In genomic region chr17:2030779-2031163, GRCh38 we compare ENCODE assay signal across 8 cellular contexts. TPM values are rescaled to one million over a fixed set of nuclear protein-coding genes. Genes with fewer than 3 reads are reported as not detected.
A peak's percentile ranks its signal among the peaks of the same experiment; 100 is the strongest.
DNase-seq lines count a peak whose midpoint lies in the region; ATAC-seq, FAIRE-seq and TF ChIP-seq lines count a peak whose summit lies in the region.

No MANE protein-coding gene starts in this region.

- in situ Hi-C loops in gastrocnemius medialis (cut with MboI; ENCODE audit: low sequenced_read_pairs in 4 of 4): loop anchor here (25.0 kb wide), 2 partner anchors 343 to 368 kb away; partner anchors contain the start of gene PRPF8 (in 1 of the 4)

- H3K4me1 ChIP-seq in cardiac muscle cell (ENCODE audit: low read depth): peaks cover 5% of the 10 kb centered on the region
- peaks cover 20 to 29% of the 10 kb centered on the region in 2 donors for H3K4me1 ChIP-seq in gastrocnemius medialis

- DNase-seq in cardiac muscle cell (ENCODE audit: low read depth in 1 of 2, low spot score in 1 of 2) (peak in 1 of 2 donors; percentile 92), Right ventricle myocardium superior (no peak), fibroblast of the aortic adventitia (ENCODE audit: low read depth) (peak; percentile 91), gastrocnemius medialis (no peak), foreskin melanocyte (no peak), frontal cortex (ENCODE audit: low spot score in 2 of 2) (no peak)
- DNase-seq in effector CD4-positive, alpha-beta T cell: no peak

- no peak for TF ChIP-seq POLR2A in gastrocnemius medialis (IDR thresholded peaks at IDR 0.05)

- H3K4me3 ChIP-seq in cardiac muscle cell (peak overlapping the region; percentile 79), fibroblast of the aortic adventitia (ENCODE audit: low read depth, low read length) (peak overlapping the region; percentile 98), gastrocnemius medialis (peak overlapping the region; percentile 75 to 100 (median 91))

- FAIRE-seq in frontal cortex (lab: Jason Lieb, UNC): no peak

- ATAC-seq in Right ventricle myocardium superior (ENCODE audit: poor library complexity) (no peak), gastrocnemius medialis (no peak)

- H3K9me3 ChIP-seq in cardiac muscle cell (ENCODE audit: low read depth) (no peaks in the 10 kb centered on the region), gastrocnemius medialis (no peaks in the 10 kb centered on the region)

- TF ChIP-seq CTCF in cardiac muscle cell (IDR thresholded peaks at IDR 0.05; ENCODE audit: low read depth, low read length) (peak; percentile 62), VCaP (conservative IDR thresholded peaks at IDR 0.05) (peak; percentile 81), fibroblast of the aortic adventitia (IDR thresholded peaks at IDR 0.05; ENCODE audit: insufficient read depth, low read length) (peak; percentile 80), gastrocnemius medialis (IDR thresholded peaks at IDR 0.05 in 4 of 5, conservative IDR thresholded peaks at IDR 0.05 in 1 of 5) (peak in 4 of 5 experiments; percentile 34 to 59 (median 52))

- intact Hi-C loops in Right ventricle myocardium superior (cut with DNase I) (no loop called here), gastrocnemius medialis (cut with DNase I; ENCODE audit: low total_unique reads) (loop anchor here (2.0 kb wide), 2 partner anchors 38 to 362 kb away; no protein-coding TSS in a partner anchor)

- H3K27me3 ChIP-seq in cardiac muscle cell: no peaks in the 10 kb centered on the region
- no peaks in the 10 kb centered on the region for H3K27me3 ChIP-seq in gastrocnemius medialis

- H3K27ac ChIP-seq in cardiac muscle cell (peak overlapping the region; percentile 64), VCaP (peak overlapping the region; percentile 92), gastrocnemius medialis (peak overlapping the region; percentile 87 to 98 (median 96))

- H3K36me3 ChIP-seq in cardiac muscle cell (no peaks in the 10 kb centered on the region), gastrocnemius medialis (peaks cover 0 to 4% of the 10 kb centered on the region in 2 donors)

RNA-seq across cellular contexts. Expression of gene DPH1, which starts 0.8 kb away (rescaled TPM):
- total RNA-seq in cardiac muscle cell: 43.2 and 88.6 TPM in 2 replicates
- 59.5 and 94.5 TPM in 2 replicates for polyA plus RNA-seq in cardiac muscle cell
- 26.8 TPM for total RNA-seq in Right ventricle myocardium superior
- total RNA-seq in fibroblast of the aortic adventitia (ENCODE audit: low replicate concordance): 28.8 and 50.5 TPM in 2 replicates
- 10 to 100 TPM; 47.2 to 59.9 (median 57.7) TPM for total RNA-seq in gastrocnemius medialis
- 21.6 TPM for total RNA-seq in frontal cortex

RNA-seq across cellular contexts. Expression of gene RTN4RL1, which starts 5.6 kb away (rescaled TPM):
- total RNA-seq in cardiac muscle cell (34.3 and 45.4 TPM in 2 replicates), Right ventricle myocardium superior (3.4 TPM), fibroblast of the aortic adventitia (ENCODE audit: low replicate concordance) (0.27 and 0.90 TPM in 2 replicates), gastrocnemius medialis (1 to 10 TPM in 2 of 4 donors, under 1 TPM in 2; 0.31 to 1.7 (median 1.2) TPM), frontal cortex (20.4 TPM)
- polyA plus RNA-seq in cardiac muscle cell: 32.2 and 46.2 TPM in 2 replicates

RNA-seq across cellular contexts. Expression of gene OVCA2, which starts 11.1 kb away (rescaled TPM):
- total RNA-seq in cardiac muscle cell (36.8 and 48.4 TPM in 2 replicates), Right ventricle myocardium superior (13.7 TPM), fibroblast of the aortic adventitia (ENCODE audit: low replicate concordance) (38.8 and 39.9 TPM in 2 replicates), gastrocnemius medialis (10 to 100 TPM; 12.6 to 50.2 (median 34.4) TPM), frontal cortex (14.7 TPM)
- polyA plus RNA-seq in cardiac muscle cell: 40.6 and 50.1 TPM in 2 replicates

RNA-seq across cellular contexts. Expression of gene HIC1, which starts 24.1 kb away (rescaled TPM):
- total RNA-seq in cardiac muscle cell: 2.6 and 3.7 TPM in 2 replicates
- polyA plus RNA-seq in cardiac muscle cell: 0.88 and 2.7 TPM in 2 replicates
- total RNA-seq in Right ventricle myocardium superior: 19.3 TPM
- total RNA-seq in fibroblast of the aortic adventitia (ENCODE audit: low replicate concordance): 36.4 and 57.6 TPM in 2 replicates
- total RNA-seq in gastrocnemius medialis: 1 to 10 TPM; 4.6 to 9.6 (median 6.9) TPM
- 3.3 TPM for total RNA-seq in frontal cortex
